1 cellular context compared by ENCODE assay signal in genomic region chr9:131112374-131113159, GRCh38.
TF ChIP-seq lines count a peak whose summit lies in the region.

No MANE protein-coding gene starts in this region.

TF ChIP-seq in HepG2, 621 proteins besides CTCF, POLR2A, EP300 and RAD21:
- TF ChIP-seq ZNF44 (CRISPR knock-in tag; IDR thresholded peaks at IDR 0.05) (no peak), ZNF225 (CRISPR knock-in tag; IDR thresholded peaks at IDR 0.05) (no peak), XBP1 (CRISPR knock-in tag; IDR thresholded peaks at IDR 0.05) (no peak), POLR2AphosphoS5 (IDR thresholded peaks at IDR 0.05; ENCODE audit: low read depth, low read length) (no peak), MEIS2 (CRISPR knock-in tag; IDR thresholded peaks at IDR 0.05) (no peak), TCF7L2 (IDR thresholded peaks at IDR 0.05; ENCODE audit: low read depth, low read length) (no peak), ZNF784 (CRISPR knock-in tag; IDR thresholded peaks at IDR 0.05; ENCODE audit: borderline replicate concordance) (no peak), ZNF788 (CRISPR knock-in tag; IDR thresholded peaks at IDR 0.05; ENCODE audit: borderline replicate concordance) (no peak), E2F5 (CRISPR knock-in tag; conservative IDR thresholded peaks at IDR 0.05) (no peak), NKX3-1 (CRISPR knock-in tag; IDR thresholded peaks at IDR 0.05) (no peak), ZNF891 (CRISPR knock-in tag; IDR thresholded peaks at IDR 0.05) (no peak), ZNF589 (CRISPR knock-in tag; conservative IDR thresholded peaks at IDR 0.05) (no peak), ZNF644 (CRISPR knock-in tag; IDR thresholded peaks at IDR 0.05; ENCODE audit: low read depth) (no peak), FOXA3 (CRISPR knock-in tag; IDR thresholded peaks at IDR 0.05) (no peak), BRD4 (CRISPR knock-in tag; IDR thresholded peaks at IDR 0.05) (no peak), KLF9 (CRISPR knock-in tag; IDR thresholded peaks at IDR 0.05; ENCODE audit: low read depth) (no peak), ZSCAN31 (CRISPR knock-in tag; IDR thresholded peaks at IDR 0.05; ENCODE audit: low read depth) (no peak)
TF ChIP-seq in HepG2: peak in this region for 0.
